8 cellular contexts compared by ENCODE assay signal in genomic region chr6:30007132-30007764, GRCh38. TPM values are rescaled to one million over a fixed set of nuclear protein-coding genes. Genes with fewer than 3 reads are reported as not detected.
DNase-seq lines count a peak whose midpoint lies in the region; ATAC-seq and TF ChIP-seq lines count a peak whose summit lies in the region.

No MANE protein-coding gene starts in this region.

- no peak for ATAC-seq in HG03039 (IDR thresholded peaks at IDR 0.05; ENCODE audit: unreplicated experiment)

- no peaks in the 10 kb centered on the region for H3K9me3 Mint-ChIP-seq in progenitor cell of endocrine pancreas (ENCODE audit: low read depth)

- no peaks in the 10 kb centered on the region for H3K9me3 ChIP-seq in cardiac muscle cell (ENCODE audit: low read depth)

- in situ Hi-C loops in GM13977 (cut with MboI; ENCODE audit: low pct_unique_long_range_greater_than_20kb, low sequenced_read_pairs, unreplicated experiment): loop anchor here (10.0 kb wide), 1 partner anchor 162 kb away; no protein-coding TSS in a partner anchor

- peak overlapping the region; percentile 8 for H3K4me3 ChIP-seq in cardiac muscle cell

- TF ChIP-seq CTCF in GM13977 (IDR thresholded peaks at IDR 0.05; ENCODE audit: extremely low read depth, insufficient read depth, missing control alignments) (no peak), cardiac muscle cell (IDR thresholded peaks at IDR 0.05; ENCODE audit: low read depth, low read length) (no peak), progenitor cell of endocrine pancreas (IDR thresholded peaks at IDR 0.05; ENCODE audit: unreplicated experiment) (no peak)

- DNase-seq in GM13977 (ENCODE audit: low spot score) (peak; percentile 16), cardiac muscle cell (ENCODE audit: low read depth in 1 of 2, low spot score in 1 of 2) (no peak), progenitor cell of endocrine pancreas (ENCODE audit: low spot score, unreplicated experiment) (no peak), hippocampal formation (lab: John Stamatoyannopoulos, UW) (no peak), GOT3 (lab: John Stamatoyannopoulos, UW) (no peak), GDM1 (lab: John Stamatoyannopoulos, UW) (no peak)
- peak; percentile 39 for DNase-seq in activated T-cell treated with anti-CD3 and anti-CD28 coated beads, Interleukin-2, amount 50 U/mL, for 1 hour

- peaks cover 8% of the 10 kb centered on the region for H3K36me3 Mint-ChIP-seq in progenitor cell of endocrine pancreas (ENCODE audit: insufficient read depth)

- peaks cover 63% of the 10 kb centered on the region for H3K27me3 ChIP-seq in cardiac muscle cell

- no peaks in the 10 kb centered on the region for H3K36me3 ChIP-seq in cardiac muscle cell

- peaks cover 5% of the 10 kb centered on the region for H3K4me1 Mint-ChIP-seq in progenitor cell of endocrine pancreas (ENCODE audit: low read depth)

- no peak overlapping the region for H3K27ac Mint-ChIP-seq in progenitor cell of endocrine pancreas

- peak overlapping the region; percentile 48 for H3K4me3 Mint-ChIP-seq in progenitor cell of endocrine pancreas (ENCODE audit: low read depth)

- peaks cover 5% of the 10 kb centered on the region for H3K4me1 ChIP-seq in cardiac muscle cell (ENCODE audit: low read depth)

- H3K27me3 Mint-ChIP-seq in progenitor cell of endocrine pancreas: peaks cover 79% of the 10 kb centered on the region

- no peak overlapping the region for H3K27ac ChIP-seq in cardiac muscle cell

RNA-seq across cellular contexts. Expression of gene POLR1H, which starts 53.8 kb away (rescaled TPM):
- total RNA-seq in cardiac muscle cell (22.0 and 22.4 TPM in 2 replicates), progenitor cell of endocrine pancreas (23.0 and 27.3 TPM in 2 replicates)
- 26.8 and 55.1 TPM in 2 replicates for polyA plus RNA-seq in cardiac muscle cell

RNA-seq across cellular contexts. Expression of gene PPP1R11, which starts 59.8 kb away (rescaled TPM):
- 30.0 and 38.3 TPM in 2 replicates for total RNA-seq in cardiac muscle cell
- polyA plus RNA-seq in cardiac muscle cell: 47.7 and 63.7 TPM in 2 replicates
- total RNA-seq in progenitor cell of endocrine pancreas: 45.1 and 48.4 TPM in 2 replicates

Comparison
In these comparisons a context has a peak if more than half of its experiments do, and no peak if none do; other contexts are left out.
1. DNase-seq: peak in GM13977 (single experiment) and activated T-cell treated with anti-CD3 and anti-CD28 coated beads, Interleukin-2, amount 50 U/mL, for 1 hour (single experiment); none in cardiac muscle cell (0 of 2), progenitor cell of endocrine pancreas (single experiment), hippocampal formation (0 of 2), GOT3 (single experiment) and GDM1 (single experiment).